Comparison of ENCODE assay signal across 8 cellular contexts in the genomic region with DNA sequence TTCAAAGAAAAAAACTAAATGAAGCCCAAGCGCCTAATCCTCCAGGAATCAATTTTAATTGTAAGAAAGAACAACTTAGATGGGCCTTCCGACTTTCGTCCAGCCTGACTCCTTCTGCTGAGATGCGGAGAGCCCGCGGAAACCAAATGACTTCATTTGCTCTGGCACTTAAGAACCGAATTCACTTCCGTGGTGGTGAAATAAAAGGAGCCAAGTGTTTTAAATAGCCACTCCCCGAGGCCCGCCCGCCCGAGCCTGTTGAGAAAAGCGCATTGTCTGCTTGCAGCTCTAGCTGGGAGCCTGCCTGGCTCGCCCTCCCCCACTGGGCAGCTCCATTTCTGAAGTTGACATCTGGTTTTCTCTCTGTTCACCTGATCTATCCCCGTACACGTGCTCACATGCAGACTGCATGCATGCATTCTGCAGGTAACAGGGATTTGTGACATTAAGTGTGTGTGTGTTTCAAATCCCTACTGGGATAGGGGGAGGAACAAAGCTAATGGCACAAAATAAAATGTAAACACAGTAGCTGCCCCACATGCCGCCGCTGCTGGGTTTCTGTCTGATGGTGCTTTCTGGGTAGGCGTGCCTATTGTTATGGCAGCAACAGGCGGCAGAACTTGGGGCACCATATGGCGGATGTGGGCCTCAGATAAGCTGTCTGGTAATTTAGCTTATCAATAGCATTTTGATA. TPM values are rescaled to one million over a fixed set of nuclear protein-coding genes. Genes with fewer than 3 reads are reported as not detected.
DNase-seq lines count a peak whose midpoint lies in the region; ATAC-seq and TF ChIP-seq lines count a peak whose summit lies in the region.

No MANE protein-coding gene starts in this region.

- 32 to 42% methylated on average over 5 to 20 of the region's 21 CpGs for WGBS in gastroesophageal sphincter (ENCODE audit: low coverage in 1 of 2), 2 donors

- peak; percentile 13 to 21 for TF ChIP-seq POLR2A in gastroesophageal sphincter (IDR thresholded peaks at IDR 0.05)

- H3K27ac ChIP-seq in gastroesophageal sphincter: peak overlapping the region; percentile 39 to 100 (median 60)

- TF ChIP-seq EP300 in gastroesophageal sphincter (IDR thresholded peaks at IDR 0.05): no peak

- DNase-seq in ELF-1 (ENCODE audit: low read depth, low spot score) (peak; percentile 95), NCI-H187 (lab: John Stamatoyannopoulos, UW) (peak; percentile 76 to 94), non-pigmented ciliary epithelial cell (ENCODE audit: low read depth) (peak; percentile 81), Kasumi-1 (lab: John Stamatoyannopoulos, UW) (no peak)
- peak; percentile 7 for DNase-seq in activated CD4-positive, alpha-beta T cell treated with anti-CD3 and anti-CD28 coated beads, Interleukin-2, amount 50 U/mL, for 1 hour
- no peak for DNase-seq in stimulated activated CD4-positive, alpha-beta T cell treated with anti-CD3 and anti-CD28 coated beads, Interleukin-4, amount 100 ng/mL, for 1 hour

- no peak for TF ChIP-seq CTCF in gastroesophageal sphincter (IDR thresholded peaks at IDR 0.05)

- ATAC-seq in gastroesophageal sphincter (peak; percentile 79), GM18858 (IDR thresholded peaks at IDR 0.05; ENCODE audit: unreplicated experiment) (no peak)

- H3K27me3 ChIP-seq in gastroesophageal sphincter: no peaks in the 10 kb centered on the region

- H3K36me3 ChIP-seq in gastroesophageal sphincter: no peaks in the 10 kb centered on the region

- no peak overlapping the region for H3K4me3 ChIP-seq in gastroesophageal sphincter

- peaks cover 10 to 82% (median 22%) of the 10 kb centered on the region in 3 donors for H3K4me1 ChIP-seq in gastroesophageal sphincter

- no peaks in the 10 kb centered on the region for H3K9me3 ChIP-seq in gastroesophageal sphincter

RNA-seq across cellular contexts. Expression of gene TEAD1, which starts 6.2 kb away (rescaled TPM):
- total RNA-seq in gastroesophageal sphincter: 100 to 1,000 TPM; 184 to 272 (median 208) TPM

Comparison
In these comparisons a context has a peak if more than half of its experiments do, and no peak if none do; other contexts are left out.
1. DNase-seq: peak in ELF-1 (single experiment), NCI-H187 (2 of 2), activated CD4-positive, alpha-beta T cell treated with anti-CD3 and anti-CD28 coated beads, Interleukin-2, amount 50 U/mL, for 1 hour (single experiment) and non-pigmented ciliary epithelial cell (single experiment); none in stimulated activated CD4-positive, alpha-beta T cell treated with anti-CD3 and anti-CD28 coated beads, Interleukin-4, amount 100 ng/mL, for 1 hour (single experiment) and Kasumi-1 (0 of 2).